1 cellular context compared by ENCODE assay signal in genomic region chr20:64080013-64080812, GRCh38.
A peak's percentile ranks its signal among the peaks of the same experiment; 100 is the strongest.
TF ChIP-seq lines count a peak whose summit lies in the region.

Gene OPRL1 (plus strand): TSS chr20:64080082. CDS start chr20:64092721, 12,639 bp downstream.

TF ChIP-seq in HepG2, 621 proteins besides CTCF, POLR2A, EP300 and RAD21 (continued from another document and continues in another):
- TF ChIP-seq AHDC1 (CRISPR knock-in tag; IDR thresholded peaks at IDR 0.05; ENCODE audit: borderline replicate concordance): no peak
- TF ChIP-seq ZBTB8A (CRISPR knock-in tag; IDR thresholded peaks at IDR 0.05; ENCODE audit: borderline replicate concordance, low read depth): no peak
- TF ChIP-seq ZNF441 (CRISPR knock-in tag; IDR thresholded peaks at IDR 0.05; ENCODE audit: borderline replicate concordance): no peak
- TF ChIP-seq ZSCAN5A (CRISPR knock-in tag; IDR thresholded peaks at IDR 0.05; ENCODE audit: borderline replicate concordance): no peak; the same call in 1 of the 2 replicates
- TF ChIP-seq THAP8 (CRISPR knock-in tag; IDR thresholded peaks at IDR 0.05; ENCODE audit: borderline replicate concordance): no peak
- no peak for TF ChIP-seq ISX (CRISPR knock-in tag; conservative IDR thresholded peaks at IDR 0.05)
- TF ChIP-seq BRD4 (CRISPR knock-in tag; IDR thresholded peaks at IDR 0.05): no peak
- TF ChIP-seq TBX2 (CRISPR knock-in tag; IDR thresholded peaks at IDR 0.05; ENCODE audit: borderline replicate concordance): no peak
- no peak for TF ChIP-seq ZMYM4 (CRISPR knock-in tag; IDR thresholded peaks at IDR 0.05)
- TF ChIP-seq IKZF1 (IDR thresholded peaks at IDR 0.05): no peak
- no peak for TF ChIP-seq ZBTB49 (CRISPR knock-in tag; IDR thresholded peaks at IDR 0.05; ENCODE audit: borderline replicate concordance)
- no peak for TF ChIP-seq BRF2 (CRISPR knock-in tag; IDR thresholded peaks at IDR 0.05)
- 0 out of 2 replicates have a peak, but pooled peaks have one; percentile 44 for TF ChIP-seq POGZ (CRISPR knock-in tag; IDR thresholded peaks at IDR 0.05)
- TF ChIP-seq ZFP36 (IDR thresholded peaks at IDR 0.05; ENCODE audit: borderline replicate concordance, low read depth, low read length, partially characterized antibody): no peak
- no peak for TF ChIP-seq MXD3 (CRISPR knock-in tag; IDR thresholded peaks at IDR 0.05)
- TF ChIP-seq ZNF720 (CRISPR knock-in tag; IDR thresholded peaks at IDR 0.05): no peak
- no peak for TF ChIP-seq AKAP8 (CRISPR knock-in tag; IDR thresholded peaks at IDR 0.05)
- no peak for TF ChIP-seq ZNF235 (CRISPR knock-in tag; IDR thresholded peaks at IDR 0.05; ENCODE audit: borderline replicate concordance)
- TF ChIP-seq ZNF576 (CRISPR knock-in tag; IDR thresholded peaks at IDR 0.05): peak; percentile 81; the same call in 1 of the 2 replicates
- TF ChIP-seq CERS6 (CRISPR knock-in tag; IDR thresholded peaks at IDR 0.05): no peak
- no peak for TF ChIP-seq CC2D1A (CRISPR knock-in tag; IDR thresholded peaks at IDR 0.05)
- no peak for TF ChIP-seq GTF2F1 (IDR thresholded peaks at IDR 0.05; ENCODE audit: low read length)
- no peak for TF ChIP-seq EZH2 (conservative IDR thresholded peaks at IDR 0.05; ENCODE audit: low read depth, low read length)
- no peak for TF ChIP-seq U2AF1 (optimal IDR thresholded peaks at IDR 0.05; ENCODE audit: low read depth, low read length)
- no peak; the same call in 1 of the 2 replicates for TF ChIP-seq NFE2 (CRISPR knock-in tag; IDR thresholded peaks at IDR 0.05)
- TF ChIP-seq NFKBIZ (CRISPR knock-in tag; IDR thresholded peaks at IDR 0.05): no peak
- no peak for TF ChIP-seq ZNF609 (CRISPR knock-in tag; IDR thresholded peaks at IDR 0.05; ENCODE audit: borderline replicate concordance)
- TF ChIP-seq ELF4 (CRISPR knock-in tag; IDR thresholded peaks at IDR 0.05; ENCODE audit: borderline replicate concordance): no peak
- no peak for TF ChIP-seq YY1 (IDR thresholded peaks at IDR 0.05; ENCODE audit: insufficient read depth, insufficient replicate concordance, low read depth, low read length)
- TF ChIP-seq ZNF770 (CRISPR knock-in tag; IDR thresholded peaks at IDR 0.05): 0 out of 2 replicates have a peak, but pooled peaks have one; percentile 3
- TF ChIP-seq DMTF1 (CRISPR knock-in tag; IDR thresholded peaks at IDR 0.05): no peak
